In the genomic region with DNA sequence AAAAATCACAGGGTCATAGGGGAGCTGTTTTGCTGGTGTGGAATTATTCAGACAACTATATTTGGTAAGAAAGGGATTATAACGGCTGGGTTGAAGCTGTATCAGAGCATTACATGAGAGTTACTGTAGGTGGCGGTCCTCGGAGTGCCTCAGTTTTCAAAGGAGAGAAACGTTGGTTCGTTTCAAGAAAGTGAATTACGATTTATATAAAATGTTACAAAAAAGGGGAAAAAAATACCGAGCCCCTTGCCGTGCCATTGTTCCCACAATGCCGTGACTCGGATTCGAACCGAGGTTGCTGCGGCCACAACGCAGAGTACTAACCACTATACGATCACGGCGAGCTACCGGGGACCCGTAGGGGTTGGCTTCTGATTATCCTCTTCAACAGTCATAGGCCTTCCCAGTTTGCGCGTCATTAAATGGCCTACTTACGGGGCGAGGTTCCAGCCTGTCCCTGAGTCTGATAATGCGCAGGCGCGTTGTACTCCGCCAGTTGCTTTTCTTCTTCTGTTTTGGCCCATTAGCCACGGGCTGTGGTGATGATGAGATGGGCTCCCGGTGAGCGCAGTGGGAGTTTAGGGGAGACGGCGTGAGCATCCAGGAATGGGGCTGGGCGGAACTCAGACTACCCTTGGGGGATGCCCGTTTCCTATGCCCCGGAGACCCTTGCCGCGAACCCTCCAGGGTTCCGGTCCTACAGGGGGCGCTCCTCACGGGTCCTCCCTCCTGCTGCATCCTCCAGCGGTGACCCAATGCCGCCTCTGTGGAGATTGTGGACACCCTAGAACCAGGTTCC, we compare ENCODE assay signal across 1 cellular context.
TF ChIP-seq lines count a peak whose summit lies in the region.

No MANE protein-coding gene starts in this region.

TF ChIP-seq in GM12878, 131 proteins besides CTCF, POLR2A, EP300 and RAD21 (continued from another document and continues in another):
- TF ChIP-seq, protein P1, sequence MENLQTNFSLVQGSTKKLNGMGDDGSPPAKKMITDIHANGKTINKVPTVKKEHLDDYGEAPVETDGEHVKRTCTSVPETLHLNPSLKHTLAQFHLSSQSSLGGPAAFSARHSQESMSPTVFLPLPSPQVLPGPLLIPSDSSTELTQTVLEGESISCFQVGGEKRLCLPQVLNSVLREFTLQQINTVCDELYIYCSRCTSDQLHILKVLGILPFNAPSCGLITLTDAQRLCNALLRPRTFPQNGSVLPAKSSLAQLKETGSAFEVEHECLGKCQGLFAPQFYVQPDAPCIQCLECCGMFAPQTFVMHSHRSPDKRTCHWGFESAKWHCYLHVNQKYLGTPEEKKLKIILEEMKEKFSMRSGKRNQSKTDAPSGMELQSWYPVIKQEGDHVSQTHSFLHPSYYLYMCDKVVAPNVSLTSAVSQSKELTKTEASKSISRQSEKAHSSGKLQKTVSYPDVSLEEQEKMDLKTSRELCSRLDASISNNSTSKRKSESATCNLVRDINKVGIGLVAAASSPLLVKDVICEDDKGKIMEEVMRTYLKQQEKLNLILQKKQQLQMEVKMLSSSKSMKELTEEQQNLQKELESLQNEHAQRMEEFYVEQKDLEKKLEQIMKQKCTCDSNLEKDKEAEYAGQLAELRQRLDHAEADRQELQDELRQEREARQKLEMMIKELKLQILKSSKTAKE (IDR thresholded peaks at IDR 0.05; ENCODE audit: low read depth, poor library complexity, severe bottlenecking) = peak; percentile 93
- TF ChIP-seq NR2C1 (IDR thresholded peaks at IDR 0.05) (no peak), ZNF274 (IDR thresholded peaks at IDR 0.05; ENCODE audit: insufficient read depth, insufficient read length) (no peak), FOS (IDR thresholded peaks at IDR 0.05; ENCODE audit: borderline replicate concordance, extremely low read depth, insufficient read length) (no peak), POLR2AphosphoS2 (IDR thresholded peaks at IDR 0.05; ENCODE audit: low read depth, low read length) (peak; percentile 96), RBBP5 (conservative IDR thresholded peaks at IDR 0.05) (no peak), STAT1 (conservative IDR thresholded peaks at IDR 0.05) (no peak), ATF7 (IDR thresholded peaks at IDR 0.05; ENCODE audit: low read depth) (peak; percentile 79), NBN (IDR thresholded peaks at IDR 0.05) (peak; percentile 90), RELB (IDR thresholded peaks at IDR 0.05; ENCODE audit: low read depth) (0 out of 2 replicates have a peak, but pooled peaks have one; percentile 33), CHD2 (IDR thresholded peaks at IDR 0.05; ENCODE audit: borderline replicate concordance, low read depth, low read length) (no peak), BRCA1 (IDR thresholded peaks at IDR 0.05; ENCODE audit: low read depth, low read length) (no peak), ZBTB33 (IDR thresholded peaks at IDR 0.05) (no peak), RCOR1 (conservative IDR thresholded peaks at IDR 0.05; ENCODE audit: low read depth, low read length) (no peak), PAX5 (IDR thresholded peaks at IDR 0.05; ENCODE audit: borderline replicate concordance, low read depth, low read length) (no peak), ZNF592 (IDR thresholded peaks at IDR 0.05) (no peak), NRF1 (conservative IDR thresholded peaks at IDR 0.05; ENCODE audit: low read depth, low read length) (peak; percentile 49), RB1 (IDR thresholded peaks at IDR 0.05; ENCODE audit: borderline replicate concordance) (no peak), WRNIP1 (IDR thresholded peaks at IDR 0.05; ENCODE audit: borderline replicate concordance, low read depth, low read length) (peak; percentile 58; the same call in 1 of the 2 replicates), MEF2B (IDR thresholded peaks at IDR 0.05; ENCODE audit: partially characterized antibody, poor library complexity, severe bottlenecking) (no peak), BMI1 (IDR thresholded peaks at IDR 0.05; ENCODE audit: borderline replicate concordance) (no peak), BCL11A (IDR thresholded peaks at IDR 0.05; ENCODE audit: low read depth, low read length) (no peak), SREBF2 (IDR thresholded peaks at IDR 0.05; ENCODE audit: low read length) (peak; percentile 97), SUZ12 (IDR thresholded peaks at IDR 0.05; ENCODE audit: unreplicated experiment) (no peak), RFX5 (IDR thresholded peaks at IDR 0.05; ENCODE audit: low read depth, low read length) (no peak), GATAD2B (conservative IDR thresholded peaks at IDR 0.05; ENCODE audit: low read depth) (peak; percentile 84; the same call in 1 of the 2 replicates), KLF5 (IDR thresholded peaks at IDR 0.05; ENCODE audit: partially characterized antibody) (peak; percentile 60), E2F4 (IDR thresholded peaks at IDR 0.05; ENCODE audit: low read depth, low read length) (no peak), MXI1 (IDR thresholded peaks at IDR 0.05; ENCODE audit: low read depth, low read length) (peak; percentile 70; the same call in 1 of the 2 replicates), ASH2L (IDR thresholded peaks at IDR 0.05; ENCODE audit: borderline replicate concordance, low read depth) (no peak), KAT2A (conservative IDR thresholded peaks at IDR 0.05; ENCODE audit: control insufficient read depth, low read depth, low read length) (no peak), BACH1 (IDR thresholded peaks at IDR 0.05; ENCODE audit: borderline replicate concordance) (peak; percentile 54; the same call in 1 of the 2 replicates)
- TF ChIP-seq, protein P2, sequence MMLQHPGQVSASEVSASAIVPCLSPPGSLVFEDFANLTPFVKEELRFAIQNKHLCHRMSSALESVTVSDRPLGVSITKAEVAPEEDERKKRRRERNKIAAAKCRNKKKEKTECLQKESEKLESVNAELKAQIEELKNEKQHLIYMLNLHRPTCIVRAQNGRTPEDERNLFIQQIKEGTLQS (IDR thresholded peaks at IDR 0.05; ENCODE audit: borderline replicate concordance, extremely low read depth, low read depth, low read length) = no peak
- TF ChIP-seq, protein P3, sequence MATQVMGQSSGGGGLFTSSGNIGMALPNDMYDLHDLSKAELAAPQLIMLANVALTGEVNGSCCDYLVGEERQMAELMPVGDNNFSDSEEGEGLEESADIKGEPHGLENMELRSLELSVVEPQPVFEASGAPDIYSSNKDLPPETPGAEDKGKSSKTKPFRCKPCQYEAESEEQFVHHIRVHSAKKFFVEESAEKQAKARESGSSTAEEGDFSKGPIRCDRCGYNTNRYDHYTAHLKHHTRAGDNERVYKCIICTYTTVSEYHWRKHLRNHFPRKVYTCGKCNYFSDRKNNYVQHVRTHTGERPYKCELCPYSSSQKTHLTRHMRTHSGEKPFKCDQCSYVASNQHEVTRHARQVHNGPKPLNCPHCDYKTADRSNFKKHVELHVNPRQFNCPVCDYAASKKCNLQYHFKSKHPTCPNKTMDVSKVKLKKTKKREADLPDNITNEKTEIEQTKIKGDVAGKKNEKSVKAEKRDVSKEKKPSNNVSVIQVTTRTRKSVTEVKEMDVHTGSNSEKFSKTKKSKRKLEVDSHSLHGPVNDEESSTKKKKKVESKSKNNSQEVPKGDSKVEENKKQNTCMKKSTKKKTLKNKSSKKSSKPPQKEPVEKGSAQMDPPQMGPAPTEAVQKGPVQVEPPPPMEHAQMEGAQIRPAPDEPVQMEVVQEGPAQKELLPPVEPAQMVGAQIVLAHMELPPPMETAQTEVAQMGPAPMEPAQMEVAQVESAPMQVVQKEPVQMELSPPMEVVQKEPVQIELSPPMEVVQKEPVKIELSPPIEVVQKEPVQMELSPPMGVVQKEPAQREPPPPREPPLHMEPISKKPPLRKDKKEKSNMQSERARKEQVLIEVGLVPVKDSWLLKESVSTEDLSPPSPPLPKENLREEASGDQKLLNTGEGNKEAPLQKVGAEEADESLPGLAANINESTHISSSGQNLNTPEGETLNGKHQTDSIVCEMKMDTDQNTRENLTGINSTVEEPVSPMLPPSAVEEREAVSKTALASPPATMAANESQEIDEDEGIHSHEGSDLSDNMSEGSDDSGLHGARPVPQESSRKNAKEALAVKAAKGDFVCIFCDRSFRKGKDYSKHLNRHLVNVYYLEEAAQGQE (IDR thresholded peaks at IDR 0.05; ENCODE audit: low read depth, low read length) = no peak
- TF ChIP-seq, protein P4, sequence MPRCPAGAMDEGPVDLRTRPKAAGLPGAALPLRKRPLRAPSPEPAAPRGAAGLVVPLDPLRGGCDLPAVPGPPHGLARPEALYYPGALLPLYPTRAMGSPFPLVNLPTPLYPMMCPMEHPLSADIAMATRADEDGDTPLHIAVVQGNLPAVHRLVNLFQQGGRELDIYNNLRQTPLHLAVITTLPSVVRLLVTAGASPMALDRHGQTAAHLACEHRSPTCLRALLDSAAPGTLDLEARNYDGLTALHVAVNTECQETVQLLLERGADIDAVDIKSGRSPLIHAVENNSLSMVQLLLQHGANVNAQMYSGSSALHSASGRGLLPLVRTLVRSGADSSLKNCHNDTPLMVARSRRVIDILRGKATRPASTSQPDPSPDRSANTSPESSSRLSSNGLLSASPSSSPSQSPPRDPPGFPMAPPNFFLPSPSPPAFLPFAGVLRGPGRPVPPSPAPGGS (IDR thresholded peaks at IDR 0.05; ENCODE audit: borderline replicate concordance, insufficient read depth, low read depth, low read length, poor library complexity, severe bottlenecking) = no peak
- TF ChIP-seq, protein P5, sequence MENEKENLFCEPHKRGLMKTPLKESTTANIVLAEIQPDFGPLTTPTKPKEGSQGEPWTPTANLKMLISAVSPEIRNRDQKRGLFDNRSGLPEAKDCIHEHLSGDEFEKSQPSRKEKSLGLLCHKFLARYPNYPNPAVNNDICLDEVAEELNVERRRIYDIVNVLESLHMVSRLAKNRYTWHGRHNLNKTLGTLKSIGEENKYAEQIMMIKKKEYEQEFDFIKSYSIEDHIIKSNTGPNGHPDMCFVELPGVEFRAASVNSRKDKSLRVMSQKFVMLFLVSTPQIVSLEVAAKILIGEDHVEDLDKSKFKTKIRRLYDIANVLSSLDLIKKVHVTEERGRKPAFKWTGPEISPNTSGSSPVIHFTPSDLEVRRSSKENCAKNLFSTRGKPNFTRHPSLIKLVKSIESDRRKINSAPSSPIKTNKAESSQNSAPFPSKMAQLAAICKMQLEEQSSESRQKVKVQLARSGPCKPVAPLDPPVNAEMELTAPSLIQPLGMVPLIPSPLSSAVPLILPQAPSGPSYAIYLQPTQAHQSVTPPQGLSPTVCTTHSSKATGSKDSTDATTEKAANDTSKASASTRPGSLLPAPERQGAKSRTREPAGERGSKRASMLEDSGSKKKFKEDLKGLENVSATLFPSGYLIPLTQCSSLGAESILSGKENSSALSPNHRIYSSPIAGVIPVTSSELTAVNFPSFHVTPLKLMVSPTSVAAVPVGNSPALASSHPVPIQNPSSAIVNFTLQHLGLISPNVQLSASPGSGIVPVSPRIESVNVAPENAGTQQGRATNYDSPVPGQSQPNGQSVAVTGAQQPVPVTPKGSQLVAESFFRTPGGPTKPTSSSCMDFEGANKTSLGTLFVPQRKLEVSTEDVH (IDR thresholded peaks at IDR 0.05; ENCODE audit: low read depth, partially characterized antibody) = no peak
